ENCODE assay signal across 9 cellular contexts in genomic region chr3:69439683-69440270, GRCh38. TPM values are rescaled to one million over a fixed set of nuclear protein-coding genes. Genes with fewer than 3 reads are reported as not detected.
DNase-seq lines count a peak whose midpoint lies in the region; ATAC-seq, FAIRE-seq and TF ChIP-seq lines count a peak whose summit lies in the region.
"Had no signal": no experiment of that assay in that cellular context is flagged by ENCODE, and none has a peak within 500 bp of the region (broad histone marks: within the 10 kb centered on the region; RNA-seq: fewer than 3 reads in every experiment).

No MANE protein-coding gene starts in this region.

- H3K27me3 ChIP-seq in osteoblast (ENCODE audit: insufficient read depth, low read length) = no peaks in the 10 kb centered on the region

- H3K9me3 Mint-ChIP-seq in activated T-cell treated with anti-CD3 and anti-CD28 coated beads, Interleukin-2, amount 50 U/mL, for 24 hours = no peaks in the 10 kb centered on the region
- no peaks in the 10 kb centered on the region for H3K9me3 Mint-ChIP-seq in activated T-cell treated with anti-CD3 and anti-CD28 coated beads, Interleukin-2, amount 50 U/mL, for 72 hours

- H3K36me3 Mint-ChIP-seq in activated T-cell treated with anti-CD3 and anti-CD28 coated beads, Interleukin-2, amount 50 U/mL, for 24 hours (ENCODE audit: low read depth) = no peaks in the 10 kb centered on the region
- no peaks in the 10 kb centered on the region for H3K36me3 Mint-ChIP-seq in activated T-cell treated with anti-CD3 and anti-CD28 coated beads, Interleukin-2, amount 50 U/mL, for 72 hours (ENCODE audit: insufficient read depth in 2 of 2)

- peak; percentile 26 for FAIRE-seq in endometrium (lab: Jason Lieb, UNC)

- H3K9me3 ChIP-seq in osteoblast (ENCODE audit: low read depth, low read length) = no peaks in the 10 kb centered on the region

- ATAC-seq in activated T-cell treated with anti-CD3 and anti-CD28 coated beads, Interleukin-2, amount 50 U/mL, for 72 hours (replicated peaks in 1 of 2) = no peak

- H3K4me3 Mint-ChIP-seq in activated T-cell treated with anti-CD3 and anti-CD28 coated beads, Interleukin-2, amount 50 U/mL, for 24 hours = no peak overlapping the region
- H3K4me3 Mint-ChIP-seq in activated T-cell treated with anti-CD3 and anti-CD28 coated beads, Interleukin-2, amount 50 U/mL, for 72 hours = no peak overlapping the region

- H3K27me3 Mint-ChIP-seq in activated T-cell treated with anti-CD3 and anti-CD28 coated beads, Interleukin-2, amount 50 U/mL, for 24 hours = no peaks in the 10 kb centered on the region
- H3K27me3 Mint-ChIP-seq in activated T-cell treated with anti-CD3 and anti-CD28 coated beads, Interleukin-2, amount 50 U/mL, for 72 hours (ENCODE audit: low read depth) = peaks cover 12% of the 10 kb centered on the region

- no peaks in the 10 kb centered on the region for H3K79me2 ChIP-seq in osteoblast (ENCODE audit: insufficient read depth, low read length)

- peak; percentile 32 for DNase-seq in GM03348 (ENCODE audit: low spot score)
- DNase-seq in NAMALWA (ENCODE audit: low spot score) = peak; percentile 50
- DNase-seq in osteoblast (ENCODE audit: insufficient read length, low spot score, missing footprints) = no peak
- DNase-seq in activated T-cell treated with anti-CD3 and anti-CD28 coated beads, Interleukin-2, amount 50 U/mL, for 24 hours = no peak
- no peak for DNase-seq in activated T-cell treated with anti-CD3 and anti-CD28 coated beads, Interleukin-2, amount 50 U/mL, for 72 hours
- no peak for DNase-seq in NCI-H2196 (lab: John Stamatoyannopoulos, UW; ENCODE audit: unreplicated experiment)
- DNase-seq in HK-2 (ENCODE audit: unreplicated experiment) = no peak
- DNase-seq: right cardiac atrium had no signal

- peak overlapping the region; percentile 53 for H3K4me2 ChIP-seq in osteoblast (ENCODE audit: insufficient read depth, low read length)

- H3K4me1 ChIP-seq in osteoblast (ENCODE audit: insufficient read depth, low read length) = peaks cover 4% of the 10 kb centered on the region

- no peak overlapping the region for H3K27ac Mint-ChIP-seq in activated T-cell treated with anti-CD3 and anti-CD28 coated beads, Interleukin-2, amount 50 U/mL, for 24 hours
- no peak overlapping the region for H3K27ac Mint-ChIP-seq in activated T-cell treated with anti-CD3 and anti-CD28 coated beads, Interleukin-2, amount 50 U/mL, for 72 hours

- H3K4me3 ChIP-seq in osteoblast (ENCODE audit: insufficient read depth, low read length) = peak overlapping the region; percentile 16

- H4K20me1 ChIP-seq in osteoblast (ENCODE audit: insufficient read depth, low read length) = no peaks in the 10 kb centered on the region

- H3K36me3 ChIP-seq in osteoblast (ENCODE audit: insufficient read depth, low read length) = no peaks in the 10 kb centered on the region

- peak; percentile 79 for TF ChIP-seq CTCF in osteoblast (IDR thresholded peaks at IDR 0.05; ENCODE audit: extremely low read depth, low read depth, low read length)

- peak overlapping the region; percentile 36 for H2AFZ ChIP-seq in osteoblast (ENCODE audit: low read length)

- H3K4me1 Mint-ChIP-seq in activated T-cell treated with anti-CD3 and anti-CD28 coated beads, Interleukin-2, amount 50 U/mL, for 24 hours (ENCODE audit: low read depth) = peaks cover 38% of the 10 kb centered on the region
- peaks cover 80% of the 10 kb centered on the region for H3K4me1 Mint-ChIP-seq in activated T-cell treated with anti-CD3 and anti-CD28 coated beads, Interleukin-2, amount 50 U/mL, for 72 hours (ENCODE audit: low read depth)

- H3K27ac ChIP-seq in osteoblast (ENCODE audit: low read depth, low read length) = no peak overlapping the region

RNA-seq across cellular contexts. Expression of gene FRMD4B, which starts 53.9 kb away (rescaled TPM):
- total RNA-seq in osteoblast = 0.72 and 0.88 TPM in 2 replicates
- total RNA-seq in activated T-cell treated with anti-CD3 and anti-CD28 coated beads, Interleukin-2, amount 50 U/mL, for 72 hours = 10 to 100 TPM; 40.4 to 77.7 TPM

Comparison
In these comparisons a context has a peak if more than half of its experiments do, and no peak if none do; other contexts are left out.
1. DNase-seq: peak in GM03348 (single experiment) and NAMALWA (single experiment); none in osteoblast (single experiment), activated T-cell treated with anti-CD3 and anti-CD28 coated beads, Interleukin-2, amount 50 U/mL, for 24 hours (single experiment), activated T-cell treated with anti-CD3 and anti-CD28 coated beads, Interleukin-2, amount 50 U/mL, for 72 hours (0 of 2), NCI-H2196 (single experiment) and HK-2 (single experiment).
2. RNA of gene FRMD4B, which starts 53.9 kb away (total RNA-seq): 40.4 to 77.7 TPM in activated T-cell treated with anti-CD3 and anti-CD28 coated beads, Interleukin-2, amount 50 U/mL, for 72 hours; 0.72 to 0.88 TPM in osteoblast; every median in the first group is over 10 times any median in the second.